ENCODE assay signal across 2 cellular contexts in genomic region chr10:113849140-113849803, GRCh38.
TF ChIP-seq lines count a peak whose summit lies in the region.

No MANE protein-coding gene starts in this region.

TF ChIP-seq in GM12878, 131 proteins besides CTCF, POLR2A, EP300 and RAD21:
- TF ChIP-seq CBX5 (IDR thresholded peaks at IDR 0.05; ENCODE audit: low read depth) (no peak), EGR1 (IDR thresholded peaks at IDR 0.05; ENCODE audit: borderline replicate concordance in 1 of 2, low read depth in 2 of 2, low read length in 2 of 2) (no peak), IKZF1 (conservative IDR thresholded peaks at IDR 0.05) (no peak), PBX3 (IDR thresholded peaks at IDR 0.05; ENCODE audit: insufficient replicate concordance, low read depth, low read length) (no peak), MAX (IDR thresholded peaks at IDR 0.05; ENCODE audit: low read depth, low read length) (no peak), RFX5 (IDR thresholded peaks at IDR 0.05; ENCODE audit: low read depth, low read length) (no peak), JUND (IDR thresholded peaks at IDR 0.05; ENCODE audit: low read depth, low read length) (no peak), ZNF622 (IDR thresholded peaks at IDR 0.05) (no peak)
TF ChIP-seq in GM12878: peak in this region for 0.

TF ChIP-seq in WTC11, 78 proteins besides CTCF, POLR2A, EP300 and RAD21:
- TF ChIP-seq ZNF317 (CRISPR knock-in tag; IDR thresholded peaks at IDR 0.05; ENCODE audit: borderline replicate concordance, low read depth) (no peak), NR1H2 (CRISPR knock-in tag; IDR thresholded peaks at IDR 0.05) (no peak), ARID4B (CRISPR knock-in tag; IDR thresholded peaks at IDR 0.05; ENCODE audit: borderline replicate concordance) (no peak), GRHL2 (CRISPR knock-in tag; IDR thresholded peaks at IDR 0.05; ENCODE audit: insufficient replicate concordance, severe bottlenecking) (no peak), AR (CRISPR knock-in tag; IDR thresholded peaks at IDR 0.05) (no peak), ZNF121 (CRISPR knock-in tag; IDR thresholded peaks at IDR 0.05) (no peak), NR3C1 (CRISPR knock-in tag; conservative IDR thresholded peaks at IDR 0.05; ENCODE audit: low read depth) (no peak), ZNF138 (CRISPR knock-in tag; conservative IDR thresholded peaks at IDR 0.05) (no peak), ZNF219 (CRISPR knock-in tag; IDR thresholded peaks at IDR 0.05; ENCODE audit: borderline replicate concordance) (no peak)
TF ChIP-seq in WTC11: peak in this region for 0.
